28 cellular contexts compared by ENCODE assay signal in the genomic region with DNA sequence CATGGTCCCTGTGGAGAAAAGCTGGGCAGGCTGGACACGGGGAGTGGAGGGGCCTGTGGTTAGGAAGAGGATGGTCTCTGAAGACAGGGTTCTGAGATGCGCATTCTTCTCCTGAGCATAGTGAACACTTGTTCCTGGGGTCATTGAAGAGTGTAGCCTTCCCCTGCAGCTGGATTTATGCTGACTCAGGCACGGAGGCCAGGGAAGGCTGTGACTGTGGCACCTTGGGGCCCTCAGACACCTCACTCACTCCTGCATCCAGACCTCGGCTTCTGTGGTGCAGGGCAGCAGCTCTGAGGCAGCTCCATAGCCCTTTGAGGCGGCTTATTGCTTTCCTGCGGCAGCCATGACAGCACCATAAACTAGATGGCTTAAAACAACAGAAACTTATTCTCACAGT. TPM values are rescaled to one million over a fixed set of nuclear protein-coding genes. Genes with fewer than 3 reads are reported as not detected.
DNase-seq lines count a peak whose midpoint lies in the region; ATAC-seq and TF ChIP-seq lines count a peak whose summit lies in the region.
"Had no signal": no experiment of that assay in that cellular context is flagged by ENCODE, and none has a peak within 500 bp of the region (broad histone marks: within the 10 kb centered on the region; RNA-seq: fewer than 3 reads in every experiment).

No MANE protein-coding gene starts in this region.

- H3K9me3 ChIP-seq in heart right ventricle (no peaks in the 10 kb centered on the region), neuronal stem cell (replicated peaks in 1 of 2; ENCODE audit: control insufficient read depth in 2 of 2, insufficient read depth in 1 of 2, low read depth in 1 of 2, low read length in 2 of 2) (peaks cover 0 to 6% of the 10 kb centered on the region in 2 donors), uterus (no peaks in the 10 kb centered on the region), testis (no peaks in the 10 kb centered on the region)
- H3K9me3 ChIP-seq: left lung, ovary, Peyer's patch had no signal

- H3K27me3 ChIP-seq in heart right ventricle (no peaks in the 10 kb centered on the region), neuronal stem cell (ENCODE audit: control insufficient read depth in 3 of 3, insufficient read depth in 3 of 3, low read depth in 1 of 3, low read length in 3 of 3) (no peaks in the 10 kb centered on the region), uterus (no peaks in the 10 kb centered on the region), testis (no peaks in the 10 kb centered on the region)
- H3K27me3 ChIP-seq: ovary, Peyer's patch had no signal

- H3K14ac ChIP-seq in neuronal stem cell (ENCODE audit: low read length), result no peak overlapping the region

- no peak overlapping the region for H4K8ac ChIP-seq in neuronal stem cell (ENCODE audit: low read depth, low read length)

- TF ChIP-seq CTCF in heart right ventricle (IDR thresholded peaks at IDR 0.05) (no peak), uterus (IDR thresholded peaks at IDR 0.05) (no peak), testis (IDR thresholded peaks at IDR 0.05) (no peak)

- H2BK15ac ChIP-seq in neuronal stem cell (ENCODE audit: low read length), result no peak overlapping the region

- H3K27ac ChIP-seq in heart right ventricle (peak overlapping the region in 6 of 10 donors; percentile 18 to 45 (median 32)), neuronal stem cell (replicated peaks; ENCODE audit: low read length) (no peak overlapping the region), uterus (peak overlapping the region; percentile 14 to 15), testis (no peak overlapping the region)
- H3K27ac ChIP-seq: 22Rv1, brain microvascular endothelial cell, left lung, ovary, VCaP had no signal

- H3K36me3 ChIP-seq in heart right ventricle (peaks cover 0 to 10% (median 0%) of the 10 kb centered on the region in 9 donors), neuronal stem cell (replicated peaks in 1 of 2; ENCODE audit: control insufficient read depth in 2 of 2, insufficient read depth in 2 of 2, low read length in 2 of 2) (peaks cover 3 to 50% of the 10 kb centered on the region in 2 donors), uterus (no peaks in the 10 kb centered on the region), testis (ENCODE audit: low read depth, missing control alignments) (no peaks in the 10 kb centered on the region)
- H3K36me3 ChIP-seq: brain microvascular endothelial cell, left lung, ovary, Peyer's patch had no signal

- peak overlapping the region; percentile 30 for H2BK5ac ChIP-seq in neuronal stem cell (ENCODE audit: low read length)

- peak overlapping the region; percentile 82 for H3K18ac ChIP-seq in neuronal stem cell (ENCODE audit: low read length)

- H2BK12ac ChIP-seq in neuronal stem cell (ENCODE audit: low read length), result no peak overlapping the region

- H3K4me1 ChIP-seq in heart right ventricle, result peaks cover 8 to 93% (median 65%) of the 10 kb centered on the region in 9 donors
- H3K4me1 ChIP-seq in neuronal stem cell (ENCODE audit: control insufficient read depth in 2 of 2, insufficient read depth in 1 of 2, low read depth in 1 of 2, low read length in 2 of 2), result peaks cover 15 to 43% of the 10 kb centered on the region in 2 donors
- H3K4me1 ChIP-seq in uterus, result peaks cover 0 to 3% of the 10 kb centered on the region in 2 donors
- no peaks in the 10 kb centered on the region for H3K4me1 ChIP-seq in testis
- H3K4me1 ChIP-seq: Peyer's patch had no signal

- intact Hi-C loops in Right ventricle myocardium superior (cut with DNase I) (no loop called here), Right ventricle myocardium inferior (cut with DNase I) (no loop called here), heart right ventricle (cut with DNase I) (no loop called here), uterus (cut with DNase I; ENCODE audit: low total_unique reads) (no loop called here), testis (cut with DNase I; ENCODE audit: low total_unique reads) (no loop called here)

- no peak overlapping the region for H2AK5ac ChIP-seq in neuronal stem cell (ENCODE audit: low read depth, low read length)

- no peak overlapping the region for H4K91ac ChIP-seq in neuronal stem cell (ENCODE audit: low read depth, low read length, poor library complexity)

- DNase-seq in Right ventricle myocardium superior (no peak), Right ventricle myocardium inferior (ENCODE audit: missing footprints) (no peak), heart right ventricle (no peak), neuronal stem cell (ENCODE audit: low spot score) (no peak), uterus (no peak), testis (no peak)
- DNase-seq: activated CD4-positive, alpha-beta T cell treated with anti-CD3 and anti-CD28 coated beads for 4 hours; activated naive CD4-positive, alpha-beta T cell treated with anti-CD3 and anti-CD28 coated beads, Interleukin-2, amount 10 ng/mL, durations not matched to agents 7 days and 5 days; brain microvascular endothelial cell; CD4-positive, alpha-beta T cell; DMS79 treated with DMSO at 0.1 percent for 48 hours; GDM1; left lung; naive B cell; NCI-H146; NCI-H2107; ovary; Peyer's patch; SIG-M5; stimulated activated CD8-positive, alpha-beta memory T cell treated with anti-CD3 and anti-CD28 coated beads, Interleukin-4, amount 100 ng/mL, for 48 hours; SW 1271; T-helper 9 cell had no signal

- ATAC-seq in Right ventricle myocardium superior (ENCODE audit: poor library complexity), result peak; percentile 19
- no peak for ATAC-seq in Right ventricle myocardium inferior
- ATAC-seq in heart right ventricle, result peak in 2 of 8 donors; percentile 8 to 32
- ATAC-seq in HG02610 (IDR thresholded peaks at IDR 0.05; ENCODE audit: unreplicated experiment), result no peak
- no peak for ATAC-seq in HG03354 (IDR thresholded peaks at IDR 0.05; ENCODE audit: poor library complexity, severe bottlenecking, unreplicated experiment)
- ATAC-seq: activated T-helper 17 cell treated with anti-CD3 and anti-CD28 coated beads, Interleukin-2, amount 50 U/mL, for 72 hours; left lung had no signal

- H2BK120ac ChIP-seq in neuronal stem cell (ENCODE audit: low read depth, low read length), result no peak overlapping the region

- TF ChIP-seq POLR2A in uterus (IDR thresholded peaks at IDR 0.05) (no peak), testis (IDR thresholded peaks at IDR 0.05) (no peak)

- H3K4me2 ChIP-seq in neuronal stem cell (ENCODE audit: insufficient read depth, low read length, poor library complexity, severe bottlenecking), result no peak overlapping the region

- no peak overlapping the region for H3K4ac ChIP-seq in neuronal stem cell (ENCODE audit: low read length)

- 66 to 70% methylated on average over 6 of the region's 6 CpGs for WGBS in heart right ventricle, 2 donors
- no CpG with 5 or more reads among the region's 6 CpGs for WGBS in neuronal stem cell (ENCODE audit: extremely low coverage in 2 of 2, insufficient read length in 2 of 2, insufficient replicate concordance in 1 of 2), 2 donors
- 76 to 90% methylated on average over 4 to 6 of the region's 6 CpGs for WGBS in testis, 2 donors

- H2AFZ ChIP-seq in neuronal stem cell (ENCODE audit: low read length), result no peak overlapping the region

- H3K23ac ChIP-seq in neuronal stem cell (ENCODE audit: low read depth, low read length, poor library complexity), result no peak overlapping the region

- peaks cover 14% of the 10 kb centered on the region for H3K79me1 ChIP-seq in neuronal stem cell (ENCODE audit: low read depth, low read length)

- no peak overlapping the region for H3K4me3 ChIP-seq in heart right ventricle
- no peak overlapping the region for H3K4me3 ChIP-seq in neuronal stem cell (ENCODE audit: low read length in 2 of 2)
- H3K4me3 ChIP-seq in uterus, result no peak overlapping the region
- H3K4me3 ChIP-seq in testis, result no peak overlapping the region
- H3K4me3 ChIP-seq: left lung, ovary, Peyer's patch had no signal

- H3K9ac ChIP-seq in neuronal stem cell (ENCODE audit: low read depth, low read length, poor library complexity), result no peak overlapping the region

RNA-seq across cellular contexts. Expression of gene TSPAN18, which starts 8.2 kb away (rescaled TPM):
- total RNA-seq in Right ventricle myocardium superior, result 99.7 TPM
- 115 TPM for total RNA-seq in Right ventricle myocardium inferior
- total RNA-seq in heart right ventricle, result 100 to 1,000 TPM in 4 of 10 donors, 10 to 100 TPM in 6; 74.2 to 140 (median 95.2) TPM
- 10 to 100 TPM; 37.7 to 42.6 TPM for polyA plus RNA-seq in heart right ventricle
- 144 TPM for polyA plus RNA-seq in neuronal stem cell (2013, experiment 1 of 2)
- 146 TPM for polyA plus RNA-seq in neuronal stem cell (2013, experiment 2 of 2)
- 100 to 1,000 TPM in 1 of 4 donors, 10 to 100 TPM in 1, 1 to 10 TPM in 2; 1.2 to 117 (median 20.1) TPM for total RNA-seq in uterus
- 1 to 10 TPM; 2.1 to 5.0 TPM for total RNA-seq in testis
- polyA plus RNA-seq in testis (ENCODE audit: insufficient read depth, low read depth, low replicate concordance), result 11.1 TPM
- total RNA-seq: fibroblast of lung had no signal

Comparison
In these comparisons a context has a peak if more than half of its experiments do, and no peak if none do; other contexts are left out.
1. H3K27ac ChIP-seq: peak in heart right ventricle (6 of 10) and uterus (2 of 2); none in neuronal stem cell (single experiment) and testis (0 of 2).